In genomic region chr7:871900-872537, GRCh38 we compare ENCODE assay signal across 16 cellular contexts. TPM values are rescaled to one million over a fixed set of nuclear protein-coding genes. Genes with fewer than 3 reads are reported as not detected.
DNase-seq lines count a peak whose midpoint lies in the region; ATAC-seq and TF ChIP-seq lines count a peak whose summit lies in the region.
"Had no signal": no experiment of that assay in that cellular context is flagged by ENCODE, and none has a peak within 500 bp of the region (broad histone marks: within the 10 kb centered on the region; RNA-seq: fewer than 3 reads in every experiment).

No MANE protein-coding gene starts in this region.

- H3K4me1 ChIP-seq in gastroesophageal sphincter (peaks cover 2 to 74% (median 31%) of the 10 kb centered on the region in 3 donors), sigmoid colon (peaks cover 0 to 59% (median 50%) of the 10 kb centered on the region in 4 donors)

- DNase-seq in CD14-positive monocyte (ENCODE audit: low spot score) (no peak), RWPE1 (ENCODE audit: low spot score) (no peak), sigmoid colon (no peak), NCI-H82 treated with DMSO at 0.1 percent for 48 hours (lab: John Stamatoyannopoulos, UW; ENCODE audit: unreplicated experiment) (no peak), chondrocyte (ENCODE audit: low spot score) (no peak), natural killer cell (no peak)
- DNase-seq: activated gamma-delta T cell; Calu3; head of caudate nucleus; MM.1S; NCI-H1694 treated with DMSO at 0.1 percent for 48 hours; NCI-H446 treated with DMSO at 0.1 percent for 48 hours; SHP77 treated with DMSO at 0.1 percent for 48 hours; stimulated activated CD4-positive, alpha-beta T cell treated with anti-CD3 and anti-CD28 coated beads, Interleukin-2, amount 100 ng/mL, for 48 hours; WERI-Rb-1 had no signal

- intact Hi-C loops in CD14-positive monocyte (cut with micrococcal nuclease) (loop anchor here (2.0 to 10.0 kb wide), 6 partner anchors 55 to 550 kb away; partner anchors contain the start of gene ZFAND2A (in 1 of the 2)), sigmoid colon (cut with DNase I) (loop anchor here (2.0 to 10.0 kb wide), 3 partner anchors 51 to 547 kb away; partner anchors contain the start of gene PDGFA), natural killer cell (cut with micrococcal nuclease) (no loop called here)

- no peak overlapping the region for H3K4me3 ChIP-seq in gastroesophageal sphincter
- no peak overlapping the region for H3K4me3 ChIP-seq in sigmoid colon

- H3K27ac Mint-ChIP-seq in CD14-positive monocyte = peak overlapping the region in 5 of 7 donors; percentile 14 to 81 (median 63)
- H3K27ac Mint-ChIP-seq in chondrocyte (ENCODE audit: unreplicated experiment) = no peak overlapping the region
- H3K27ac Mint-ChIP-seq in natural killer cell = no peak overlapping the region

- H3K9me3 Mint-ChIP-seq in CD14-positive monocyte (peaks cover 0 to 3% (median 2%) of the 10 kb centered on the region in 7 donors), chondrocyte (ENCODE audit: low read depth) (no peaks in the 10 kb centered on the region), natural killer cell (no peaks in the 10 kb centered on the region)

- H3K4me1 Mint-ChIP-seq in CD14-positive monocyte (peaks cover 11% of the 10 kb centered on the region), chondrocyte (ENCODE audit: low read depth) (peaks cover 17% of the 10 kb centered on the region), natural killer cell (peaks cover 11% of the 10 kb centered on the region in 2 donors)

- ATAC-seq in gastroesophageal sphincter (no peak), natural killer cell (no peak)

- WGBS in gastroesophageal sphincter (ENCODE audit: low coverage in 1 of 2), 2 donors = 53 to 65% methylated on average over 6 to 7 of the region's 14 CpGs
- WGBS in sigmoid colon, 2 donors = 87 to 89% methylated on average over 14 of the region's 14 CpGs

- H3K4me3 Mint-ChIP-seq in CD14-positive monocyte (no peak overlapping the region), chondrocyte (ENCODE audit: unreplicated experiment) (no peak overlapping the region), natural killer cell (no peak overlapping the region)

- H3K27ac ChIP-seq in RWPE1 = peak overlapping the region; percentile 62
- peak overlapping the region; percentile 41 to 97 (median 78) for H3K27ac ChIP-seq in gastroesophageal sphincter
- peak overlapping the region; percentile 84 to 89 (median 86) for H3K27ac ChIP-seq in sigmoid colon
- H3K27ac ChIP-seq: WERI-Rb-1 had no signal

- CTCF ChIA-PET in RWPE1 (lab: Yijun Ruan, JAX) = interaction anchor here (0.7 to 1.1 kb wide), 3 partner anchors 20 to 550 kb away, joined by 3 to 10 read pairs (median 4); no protein-coding TSS in a partner anchor

- TF ChIP-seq POLR2A in gastroesophageal sphincter (IDR thresholded peaks at IDR 0.05) (no peak), sigmoid colon (IDR thresholded peaks at IDR 0.05) (no peak)

- POLR2A ChIA-PET in RWPE1 (lab: Yijun Ruan, JAX; ENCODE audit: low non-redundant PET) = no interaction called here

- H3K36me3 ChIP-seq in gastroesophageal sphincter (peaks cover 0 to 53% of the 10 kb centered on the region in 2 donors), sigmoid colon (peaks cover 4 to 50% (median 28%) of the 10 kb centered on the region in 4 donors)

- H3K9me3 ChIP-seq in gastroesophageal sphincter (no peaks in the 10 kb centered on the region), sigmoid colon (no peaks in the 10 kb centered on the region)

- peaks cover 2 to 3% (median 3%) of the 10 kb centered on the region in 3 donors for H3K27me3 Mint-ChIP-seq in CD14-positive monocyte (ENCODE audit: low read depth in 3 of 3)
- H3K27me3 Mint-ChIP-seq in chondrocyte (ENCODE audit: low read depth) = no peaks in the 10 kb centered on the region
- H3K27me3 Mint-ChIP-seq in natural killer cell (ENCODE audit: low read depth in 2 of 2) = no peaks in the 10 kb centered on the region

- TF ChIP-seq EP300 in gastroesophageal sphincter (IDR thresholded peaks at IDR 0.05) (no peak), sigmoid colon (IDR thresholded peaks at IDR 0.05) (no peak)

- TF ChIP-seq CTCF in CD14-positive monocyte (IDR thresholded peaks at IDR 0.05) (no peak), RWPE1 (conservative IDR thresholded peaks at IDR 0.05; ENCODE audit: low read depth) (no peak), gastroesophageal sphincter (IDR thresholded peaks at IDR 0.05) (no peak), sigmoid colon (IDR thresholded peaks at IDR 0.05) (no peak), chondrocyte (IDR thresholded peaks at IDR 0.05) (no peak), natural killer cell (IDR thresholded peaks at IDR 0.05) (no peak)

- H3K36me3 Mint-ChIP-seq in CD14-positive monocyte = peaks cover 42 to 72% of the 10 kb centered on the region in 2 donors
- H3K36me3 Mint-ChIP-seq in chondrocyte (ENCODE audit: low read depth) = peaks cover 18% of the 10 kb centered on the region
- no peaks in the 10 kb centered on the region for H3K36me3 Mint-ChIP-seq in natural killer cell

- H3K27me3 ChIP-seq in gastroesophageal sphincter (no peaks in the 10 kb centered on the region), sigmoid colon (no peaks in the 10 kb centered on the region)

RNA-seq across cellular contexts. Expression of gene GET4, which starts 4.3 kb away (rescaled TPM):
- 10 to 100 TPM; 20.1 to 25.5 TPM for polyA plus RNA-seq in CD14-positive monocyte
- 10 to 100 TPM; 18.4 to 34.8 (median 28.7) TPM for total RNA-seq in gastroesophageal sphincter
- 10 to 100 TPM; 20.3 to 32.4 (median 25.4) TPM for total RNA-seq in sigmoid colon
- polyA plus RNA-seq in sigmoid colon = 10 to 100 TPM; 25.8 to 51.4 (median 31.2) TPM
- total RNA-seq in chondrocyte = 26.8 to 34.7 TPM (median 28.0 TPM) in 3 replicates
- 10 to 100 TPM; 69.3 to 81.6 (median 73.2) TPM for total RNA-seq in natural killer cell

RNA-seq across cellular contexts. Expression of gene SUN1, which starts 39.7 kb away (rescaled TPM):
- polyA plus RNA-seq in CD14-positive monocyte = 10 to 100 TPM; 44.2 to 51.5 TPM
- total RNA-seq in gastroesophageal sphincter = 100 to 1,000 TPM; 151 to 261 (median 231) TPM
- total RNA-seq in sigmoid colon = 100 to 1,000 TPM; 108 to 130 (median 119) TPM
- polyA plus RNA-seq in sigmoid colon = 10 to 100 TPM; 23.4 to 71.0 (median 30.1) TPM
- total RNA-seq in chondrocyte = 125 to 139 TPM (median 134 TPM) in 3 replicates
- total RNA-seq in natural killer cell = 10 to 100 TPM; 40.2 to 63.5 (median 48.0) TPM

Comparison
In these comparisons a context has a peak if more than half of its experiments do, and no peak if none do; other contexts are left out.
1. H3K27ac Mint-ChIP-seq: peak in CD14-positive monocyte (5 of 7); none in chondrocyte (single experiment) and natural killer cell (0 of 2).
2. Peak in every context shown above with its lines, with median percentiles within 50 percentile points of each other: H3K27ac ChIP-seq.